8 cellular contexts compared by ENCODE assay signal in genomic region chrX:111100191-111100590, GRCh38. TPM values are rescaled to one million over a fixed set of nuclear protein-coding genes. Genes with fewer than 3 reads are reported as not detected.
DNase-seq lines count a peak whose midpoint lies in the region; ATAC-seq and TF ChIP-seq lines count a peak whose summit lies in the region.

No MANE protein-coding gene starts in this region.

- H3K4me1 Mint-ChIP-seq in chondrocyte (ENCODE audit: low read depth) = peaks cover 6% of the 10 kb centered on the region

- DNase-seq in DMS 273 (lab: John Stamatoyannopoulos, UW; ENCODE audit: unreplicated experiment) (peak; percentile 81), DMS 273 treated with DMSO at 0.1 percent for 48 hours (lab: John Stamatoyannopoulos, UW) (no peak), PC-3 (peak; percentile 59), chondrocyte (ENCODE audit: low spot score) (no peak), myocyte (ENCODE audit: low read depth) (peak; percentile 48), coronary artery (ENCODE audit: low spot score) (no peak)

- no peak overlapping the region for H3K4me2 ChIP-seq in PC-3 (ENCODE audit: low read length)

- peak; percentile 60 for TF ChIP-seq CTCF in PC-3 (conservative IDR thresholded peaks at IDR 0.05; ENCODE audit: low read depth, low read length)
- TF ChIP-seq CTCF in chondrocyte (IDR thresholded peaks at IDR 0.05) = peak; percentile 72
- TF ChIP-seq CTCF in coronary artery (IDR thresholded peaks at IDR 0.05) = no peak

- H3K9me2 ChIP-seq in PC-3 (replicated peaks; ENCODE audit: low read length) = no peaks in the 10 kb centered on the region

- H3K4me3 Mint-ChIP-seq in chondrocyte (ENCODE audit: unreplicated experiment) = no peak overlapping the region

- no peaks in the 10 kb centered on the region for H3K9me3 ChIP-seq in PC-3 (ENCODE audit: low read length)

- H3K36me3 ChIP-seq in PC-3 (ENCODE audit: low read depth, low read length) = no peaks in the 10 kb centered on the region

- H4K20me1 ChIP-seq in PC-3 (ENCODE audit: low read length) = no peaks in the 10 kb centered on the region

- H3K9me3 Mint-ChIP-seq in chondrocyte (ENCODE audit: low read depth) = no peaks in the 10 kb centered on the region

- no peaks in the 10 kb centered on the region for H3K27me3 ChIP-seq in PC-3 (ENCODE audit: low read length)

- CTCF ChIA-PET in PC-3 (lab: Charles Lee) = interaction anchor here (0.6 to 1.0 kb wide), 8 partner anchors 15 to 253 kb away, joined by 3 to 10 read pairs (median 4); no protein-coding TSS in a partner anchor

- H3F3A ChIP-seq in PC-3 (ENCODE audit: low read length, unreplicated experiment) = no peaks in the 10 kb centered on the region

- H3K27ac ChIP-seq in PC-3 (ENCODE audit: low read length) (no peak overlapping the region), coronary artery (no peak overlapping the region)

- H2AFZ ChIP-seq in PC-3 (ENCODE audit: low read length) = no peak overlapping the region

- BruUV-seq in PC-3 (replicated peaks; lab: Mats Ljungman, UMichigan) = no TSS peak

- no peak overlapping the region for H3K27ac Mint-ChIP-seq in chondrocyte (ENCODE audit: unreplicated experiment)

- no peaks in the 10 kb centered on the region for H3K4me1 ChIP-seq in PC-3 (ENCODE audit: insufficient read depth, low read length)

- intact Hi-C loops in PC-3 (cut with micrococcal nuclease) = loop anchor here (1.0 kb wide), 2 partner anchors 108 to 144 kb away; no protein-coding TSS in a partner anchor

- no peaks in the 10 kb centered on the region for H3K79me2 ChIP-seq in PC-3 (ENCODE audit: low read length)

- H3K9ac ChIP-seq in PC-3 (ENCODE audit: low read length) = no peak overlapping the region

- H3K4me3 ChIP-seq in PC-3 (ENCODE audit: low read length) (no peak overlapping the region), coronary artery (no peak overlapping the region)

- POLR2A ChIA-PET in PC-3 (lab: Charles Lee; ENCODE audit: unreplicated experiment) = interaction anchor here (0.5 to 0.7 kb wide), 2 partner anchors 59 to 98 kb away, joined by 3 to 4 read pairs; no protein-coding TSS in a partner anchor

- ATAC-seq in GM19025 (IDR thresholded peaks at IDR 0.05; ENCODE audit: low read depth, unreplicated experiment) (peak; percentile 43), HG03521 (IDR thresholded peaks at IDR 0.05; ENCODE audit: unreplicated experiment) (peak; percentile 55), PC-3 (peak; percentile 32)

- H3K36me3 Mint-ChIP-seq in chondrocyte (ENCODE audit: low read depth) = no peaks in the 10 kb centered on the region

- H3K27me3 Mint-ChIP-seq in chondrocyte (ENCODE audit: low read depth) = peaks cover 27% of the 10 kb centered on the region

RNA-seq across cellular contexts. Expression of gene PAK3, which starts 4.2 kb away (rescaled TPM):
- total RNA-seq in PC-3 (2014; rRNA removed) (2.0 and 2.1 TPM in 2 replicates), chondrocyte (0.27 to 0.46 TPM (median 0.41 TPM) in 3 replicates), myocyte (not detected in 2 replicates)
- polyA plus RNA-seq in myocyte (2012) = 0.01 TPM

Comparison
In these comparisons a context has a peak if more than half of its experiments do, and no peak if none do; other contexts are left out.
1. DNase-seq: peak in DMS 273 (single experiment), PC-3 (single experiment) and myocyte (single experiment); none in DMS 273 treated with DMSO at 0.1 percent for 48 hours (single experiment), chondrocyte (single experiment) and coronary artery (single experiment).
2. Peak in every context shown above with its lines, with median percentiles within 50 percentile points of each other: ATAC-seq.